In the genomic region with DNA sequence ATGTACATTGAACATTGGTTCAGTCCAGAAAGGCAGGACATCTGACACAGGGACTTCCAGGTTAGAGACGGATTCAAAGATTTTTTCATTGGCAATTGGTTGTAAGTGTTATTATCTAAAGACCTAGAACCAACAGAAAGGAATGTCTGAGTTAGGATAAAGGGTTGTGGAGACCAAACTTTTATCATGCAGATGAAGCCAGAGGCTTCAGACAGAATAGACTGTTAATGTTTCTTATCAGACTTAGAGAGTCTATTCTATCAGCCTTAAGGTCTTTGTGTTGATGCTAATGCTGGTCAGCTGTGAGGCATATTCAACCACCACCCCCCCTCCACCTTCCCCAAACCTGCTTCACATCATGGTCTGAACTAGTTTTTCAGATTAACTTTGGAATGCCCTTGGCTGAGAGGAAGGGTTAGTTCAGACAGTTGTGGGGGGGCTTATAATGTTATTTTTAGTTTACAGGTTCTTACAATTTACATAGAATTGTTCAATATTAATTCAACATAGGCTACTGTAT, we compare ENCODE assay signal across 1 cellular context.
TF ChIP-seq lines count a peak whose summit lies in the region.

No MANE protein-coding gene starts in this region.

TF ChIP-seq in H1, 55 proteins besides CTCF, POLR2A, EP300 and RAD21:
- TF ChIP-seq KDM1A (IDR thresholded peaks at IDR 0.05; ENCODE audit: borderline replicate concordance, low read length) (no peak), POU5F1 (IDR thresholded peaks at IDR 0.05; ENCODE audit: low read depth, low read length) (0 out of 2 replicates have a peak, but pooled peaks have one; percentile 38), EZH2 (IDR thresholded peaks at IDR 0.05; ENCODE audit: low read depth, low read length, severe bottlenecking) (no peak)
